16 cellular contexts compared by ENCODE assay signal in genomic region chr3:140500473-140500872, GRCh38.
DNase-seq lines count a peak whose midpoint lies in the region; ATAC-seq and TF ChIP-seq lines count a peak whose summit lies in the region.
"Had no signal": no experiment of that assay in that cellular context is flagged by ENCODE, and none has a peak within 500 bp of the region (broad histone marks: within the 10 kb centered on the region; RNA-seq: fewer than 3 reads in every experiment).

No MANE protein-coding gene starts in this region.

- H3K4me3 Mint-ChIP-seq in activated CD4-positive, alpha-beta T cell treated with anti-CD3 and anti-CD28 coated beads for 36 hours: no peak overlapping the region
- H3K4me3 Mint-ChIP-seq in CD8-positive, alpha-beta T cell: no peak overlapping the region
- H3K4me3 Mint-ChIP-seq: CD14-positive monocyte; CD8-positive, alpha-beta memory T cell had no signal

- H3K4me3 ChIP-seq in GM23248: no peak overlapping the region
- no peak overlapping the region for H3K4me3 ChIP-seq in CD8-positive, alpha-beta T cell (ENCODE audit: low read depth, low read length)

- H3F3A ChIP-seq in GM23248 (ENCODE audit: insufficient read depth): no peaks in the 10 kb centered on the region

- H3K9me3 Mint-ChIP-seq in activated CD4-positive, alpha-beta T cell treated with anti-CD3 and anti-CD28 coated beads for 36 hours (ENCODE audit: low read depth): no peaks in the 10 kb centered on the region
- H3K9me3 Mint-ChIP-seq in CD8-positive, alpha-beta T cell: no peaks in the 10 kb centered on the region
- H3K9me3 Mint-ChIP-seq: CD8-positive, alpha-beta memory T cell had no signal

- H3K36me3 ChIP-seq in GM23248 (ENCODE audit: low read depth): no peaks in the 10 kb centered on the region
- H3K36me3 ChIP-seq in CD8-positive, alpha-beta T cell (ENCODE audit: insufficient read depth, low read length): no peaks in the 10 kb centered on the region

- H3K9ac ChIP-seq in GM23248: no peak overlapping the region

- ATAC-seq in activated CD4-positive, alpha-beta T cell treated with anti-CD3 and anti-CD28 coated beads for 36 hours: no peak
- ATAC-seq in CD8-positive, alpha-beta T cell: no peak
- ATAC-seq: HCT116 had no signal

- TF ChIP-seq CTCF in VCaP (conservative IDR thresholded peaks at IDR 0.05): no peak
- no peak for TF ChIP-seq CTCF in CD8-positive, alpha-beta T cell (IDR thresholded peaks at IDR 0.05)

- H3K4me1 Mint-ChIP-seq in activated CD4-positive, alpha-beta T cell treated with anti-CD3 and anti-CD28 coated beads for 36 hours: no peaks in the 10 kb centered on the region
- H3K4me1 Mint-ChIP-seq in CD8-positive, alpha-beta T cell (ENCODE audit: low read depth): no peaks in the 10 kb centered on the region
- H3K4me1 Mint-ChIP-seq: CD8-positive, alpha-beta memory T cell had no signal

- intact Hi-C loops in activated CD4-positive, alpha-beta T cell treated with anti-CD3 and anti-CD28 coated beads for 36 hours (cut with DNase I, micrococcal nuclease): no loop called here
- intact Hi-C loops in CD8-positive, alpha-beta T cell (cut with DNase I, micrococcal nuclease): no loop called here

- H3K27ac Mint-ChIP-seq in activated CD4-positive, alpha-beta T cell treated with anti-CD3 and anti-CD28 coated beads for 36 hours: no peak overlapping the region
- no peak overlapping the region for H3K27ac Mint-ChIP-seq in CD8-positive, alpha-beta T cell
- H3K27ac Mint-ChIP-seq: CD14-positive monocyte; CD8-positive, alpha-beta memory T cell had no signal

- no peak overlapping the region for H2AFZ ChIP-seq in GM23248

- H3K36me3 Mint-ChIP-seq in activated CD4-positive, alpha-beta T cell treated with anti-CD3 and anti-CD28 coated beads for 36 hours (ENCODE audit: low read depth): no peaks in the 10 kb centered on the region
- H3K36me3 Mint-ChIP-seq in CD8-positive, alpha-beta T cell: no peaks in the 10 kb centered on the region
- H3K36me3 Mint-ChIP-seq: CD14-positive monocyte; CD8-positive, alpha-beta memory T cell had no signal

- WGBS in GM23248 (ENCODE audit: low coverage in 1 of 2, low lambda C conversion rate in 2 of 2, missing lambda C conversion rate in 2 of 2), 2 experiments: 9 to 18% methylated on average over 2 of the region's 2 CpGs

- H3K9me2 ChIP-seq in GM23248 (ENCODE audit: insufficient read depth): no peaks in the 10 kb centered on the region

- no peaks in the 10 kb centered on the region for H4K20me1 ChIP-seq in GM23248 (ENCODE audit: insufficient read depth)

- no peaks in the 10 kb centered on the region for H3K27me3 Mint-ChIP-seq in activated CD4-positive, alpha-beta T cell treated with anti-CD3 and anti-CD28 coated beads for 36 hours
- peaks cover 2% of the 10 kb centered on the region for H3K27me3 Mint-ChIP-seq in CD8-positive, alpha-beta T cell (ENCODE audit: low read depth)

- H3K27ac ChIP-seq in VCaP (peak overlapping the region; percentile 31), GM23248 (no peak overlapping the region)
- no peak overlapping the region for H3K27ac ChIP-seq in CD8-positive, alpha-beta T cell (ENCODE audit: low read depth, low read length)
- H3K27ac ChIP-seq: 22Rv1 had no signal

- DNase-seq in DMS79 treated with DMSO at 0.1 percent for 48 hours (lab: John Stamatoyannopoulos, UW): peak; percentile 30
- no peak for DNase-seq in DMS79 (lab: John Stamatoyannopoulos, UW)
- peak; percentile 89 for DNase-seq in NCI-H2029 treated with DMSO at 0.1 percent for 48 hours (lab: John Stamatoyannopoulos, UW)
- DNase-seq in activated CD4-positive, alpha-beta T cell treated with anti-CD3 and anti-CD28 coated beads for 36 hours: no peak
- DNase-seq in GM23248: no peak
- DNase-seq in GDM1 (lab: John Stamatoyannopoulos, UW): no peak
- no peak for DNase-seq in CD8-positive, alpha-beta T cell
- DNase-seq: CD8-positive, alpha-beta memory T cell; DMS 273 treated with DMSO at 0.1 percent for 48 hours; EL; IMR-90; KBM-7 had no signal

- no peaks in the 10 kb centered on the region for H3K4me1 ChIP-seq in GM23248 (ENCODE audit: insufficient read depth)
- no peaks in the 10 kb centered on the region for H3K4me1 ChIP-seq in CD8-positive, alpha-beta T cell (ENCODE audit: insufficient read depth, low read length)

- no peak overlapping the region for H3K4me2 ChIP-seq in GM23248 (ENCODE audit: unreplicated experiment)

- POLR2A ChIA-PET in activated CD4-positive, alpha-beta T cell treated with anti-CD3 and anti-CD28 coated beads for 36 hours (lab: Charles Lee): no interaction called here
- POLR2A ChIA-PET in CD8-positive, alpha-beta T cell (lab: Charles Lee): no interaction called here

- no peaks in the 10 kb centered on the region for H3K79me2 ChIP-seq in GM23248 (ENCODE audit: insufficient read depth)

- H3K9me3 ChIP-seq in GM23248 (ENCODE audit: low read depth): no peaks in the 10 kb centered on the region
- H3K9me3 ChIP-seq in CD8-positive, alpha-beta T cell (ENCODE audit: low read length): no peaks in the 10 kb centered on the region

- CTCF ChIA-PET in activated CD4-positive, alpha-beta T cell treated with anti-CD3 and anti-CD28 coated beads for 36 hours (lab: Charles Lee): no interaction called here
- CTCF ChIA-PET in CD8-positive, alpha-beta T cell (lab: Charles Lee): no interaction called here

- in situ Hi-C loops in GM23248 (cut with MboI): no loop called here

- 0 out of 2 replicates have a peak, but pooled peaks cover 4% of the 10 kb centered on the region for H3K27me3 ChIP-seq in GM23248 (replicated peaks; ENCODE audit: insufficient read depth)
- no peaks in the 10 kb centered on the region for H3K27me3 ChIP-seq in CD8-positive, alpha-beta T cell (ENCODE audit: insufficient read depth, low read length)

Comparison
In these comparisons a context has a peak if more than half of its experiments do, and no peak if none do; other contexts are left out.
1. DNase-seq: peak in DMS79 treated with DMSO at 0.1 percent for 48 hours (single experiment) and NCI-H2029 treated with DMSO at 0.1 percent for 48 hours (single experiment); none in DMS79 (single experiment), activated CD4-positive, alpha-beta T cell treated with anti-CD3 and anti-CD28 coated beads for 36 hours (single experiment), GM23248 (single experiment), GDM1 (single experiment) and CD8-positive, alpha-beta T cell (0 of 7).